ENCODE assay signal across 12 cellular contexts in genomic region chr4:152094851-152095700, GRCh38.
DNase-seq lines count a peak whose midpoint lies in the region; ATAC-seq lines count a peak whose summit lies in the region.
"Had no signal": no experiment of that assay in that cellular context is flagged by ENCODE, and none has a peak within 500 bp of the region (broad histone marks: within the 10 kb centered on the region; RNA-seq: fewer than 3 reads in every experiment).

No MANE protein-coding gene starts in this region.

- H2BK12ac ChIP-seq in neuronal stem cell (ENCODE audit: low read length) = no peak overlapping the region

- H2BK120ac ChIP-seq in neuronal stem cell (ENCODE audit: low read depth, low read length) = no peak overlapping the region

- H2BK5ac ChIP-seq in neuronal stem cell (ENCODE audit: low read length) = no peak overlapping the region

- CTCF ChIA-PET in activated CD4-positive, alpha-beta T cell treated with anti-CD3 and anti-CD28 coated beads, Interleukin-2, amount 10 ng/mL, durations not matched to agents 7 days and 5 days (lab: Charles Lee) = interaction anchor here (1.4 to 1.8 kb wide), 2 partner anchors 11 kb away, joined by 3 to 6 read pairs; no protein-coding TSS in a partner anchor

- H2AFZ ChIP-seq in neuronal stem cell (ENCODE audit: low read length) = no peak overlapping the region

- H3K23ac ChIP-seq in neuronal stem cell (ENCODE audit: low read depth, low read length, poor library complexity) = no peak overlapping the region

- H4K8ac ChIP-seq in neuronal stem cell (ENCODE audit: low read depth, low read length) = no peak overlapping the region

- H3K4ac ChIP-seq in neuronal stem cell (ENCODE audit: low read length) = no peak overlapping the region

- H3K4me2 ChIP-seq in neuronal stem cell (ENCODE audit: insufficient read depth, low read length, poor library complexity, severe bottlenecking) = no peak overlapping the region

- peaks cover 58% of the 10 kb centered on the region for H3K4me1 Mint-ChIP-seq in activated CD4-positive, alpha-beta T cell treated with anti-CD3 and anti-CD28 coated beads, Interleukin-2, amount 10 ng/mL, durations not matched to agents 7 days and 5 days
- H3K4me1 Mint-ChIP-seq in activated T-helper 17 cell treated with anti-CD3 and anti-CD28 coated beads, Interleukin-2, amount 50 U/mL, for 72 hours = peaks cover 39% of the 10 kb centered on the region
- H3K4me1 Mint-ChIP-seq: endodermal cell had no signal

- H3K18ac ChIP-seq in neuronal stem cell (ENCODE audit: low read length) = peak overlapping the region; percentile 41

- H3K9me3 ChIP-seq in neuronal stem cell (replicated peaks in 1 of 2; ENCODE audit: control insufficient read depth in 2 of 2, insufficient read depth in 1 of 2, low read depth in 1 of 2, low read length in 2 of 2) = no peaks in the 10 kb centered on the region
- H3K9me3 ChIP-seq: pancreas had no signal

- ATAC-seq in activated T-helper 17 cell treated with anti-CD3 and anti-CD28 coated beads, Interleukin-2, amount 50 U/mL, for 72 hours (replicated peaks) = peak; percentile 26
- ATAC-seq in GM19328 (IDR thresholded peaks at IDR 0.05; ENCODE audit: unreplicated experiment) (no peak), HG03442 (IDR thresholded peaks at IDR 0.05; ENCODE audit: unreplicated experiment) (no peak), HG02642 (IDR thresholded peaks at IDR 0.05; ENCODE audit: poor library complexity, unreplicated experiment) (no peak)
- ATAC-seq: GM12878 had no signal

- peaks cover 8% of the 10 kb centered on the region for H3K9me3 Mint-ChIP-seq in activated CD4-positive, alpha-beta T cell treated with anti-CD3 and anti-CD28 coated beads, Interleukin-2, amount 10 ng/mL, durations not matched to agents 7 days and 5 days
- no peaks in the 10 kb centered on the region for H3K9me3 Mint-ChIP-seq in activated T-helper 17 cell treated with anti-CD3 and anti-CD28 coated beads, Interleukin-2, amount 50 U/mL, for 72 hours
- H3K9me3 Mint-ChIP-seq: endodermal cell had no signal

- H3K4me3 Mint-ChIP-seq in activated CD4-positive, alpha-beta T cell treated with anti-CD3 and anti-CD28 coated beads, Interleukin-2, amount 10 ng/mL, durations not matched to agents 7 days and 5 days = no peak overlapping the region
- H3K4me3 Mint-ChIP-seq in activated T-helper 17 cell treated with anti-CD3 and anti-CD28 coated beads, Interleukin-2, amount 50 U/mL, for 72 hours = no peak overlapping the region
- H3K4me3 Mint-ChIP-seq: endodermal cell had no signal

- H3K27ac ChIP-seq in neuronal stem cell (replicated peaks; ENCODE audit: low read length) = no peak overlapping the region
- H3K27ac ChIP-seq: pancreas had no signal

- H3K27me3 ChIP-seq in neuronal stem cell (ENCODE audit: control insufficient read depth in 3 of 3, insufficient read depth in 3 of 3, low read depth in 1 of 3, low read length in 3 of 3) = no peaks in the 10 kb centered on the region
- H3K27me3 ChIP-seq: pancreas had no signal

- H2AK5ac ChIP-seq in neuronal stem cell (ENCODE audit: low read depth, low read length) = no peak overlapping the region

- peak overlapping the region; percentile 71 for H3K27ac Mint-ChIP-seq in activated CD4-positive, alpha-beta T cell treated with anti-CD3 and anti-CD28 coated beads, Interleukin-2, amount 10 ng/mL, durations not matched to agents 7 days and 5 days
- H3K27ac Mint-ChIP-seq in activated T-helper 17 cell treated with anti-CD3 and anti-CD28 coated beads, Interleukin-2, amount 50 U/mL, for 72 hours = peak overlapping the region; percentile 75
- H3K27ac Mint-ChIP-seq: endodermal cell had no signal

- H3K14ac ChIP-seq in neuronal stem cell (ENCODE audit: low read length) = no peak overlapping the region

- no peak overlapping the region for H3K4me3 ChIP-seq in neuronal stem cell (ENCODE audit: low read length in 2 of 2)
- H3K4me3 ChIP-seq: GM12878, pancreas had no signal

- H3K79me1 ChIP-seq in neuronal stem cell (ENCODE audit: low read depth, low read length) = no peaks in the 10 kb centered on the region

- no peak overlapping the region for H3K9ac ChIP-seq in neuronal stem cell (ENCODE audit: low read depth, low read length, poor library complexity)

- DNase-seq in activated CD4-positive, alpha-beta T cell treated with anti-CD3 and anti-CD28 coated beads, Interleukin-2, amount 10 ng/mL, durations not matched to agents 7 days and 5 days = no peak
- no peak for DNase-seq in activated CD4-positive, alpha-beta T cell treated with anti-CD3 and anti-CD28 coated beads, Interleukin-2, amount 50 U/mL, for 48 hours
- DNase-seq in NCI-H1417 treated with DMSO at 0.1 percent for 48 hours (lab: John Stamatoyannopoulos, UW) (peak; percentile 8), neuronal stem cell (ENCODE audit: low spot score) (no peak)
- DNase-seq: endodermal cell, NCI-H1048, pancreas had no signal

- no CpG with 5 or more reads among the region's 8 CpGs for WGBS in neuronal stem cell (ENCODE audit: extremely low coverage in 2 of 2, insufficient read length in 2 of 2, insufficient replicate concordance in 1 of 2), 2 donors

- POLR2A ChIA-PET in activated CD4-positive, alpha-beta T cell treated with anti-CD3 and anti-CD28 coated beads, Interleukin-2, amount 10 ng/mL, durations not matched to agents 7 days and 5 days (lab: Charles Lee) = no interaction called here

- no peaks in the 10 kb centered on the region for H3K36me3 ChIP-seq in neuronal stem cell (replicated peaks in 1 of 2; ENCODE audit: control insufficient read depth in 2 of 2, insufficient read depth in 2 of 2, low read length in 2 of 2)
- H3K36me3 ChIP-seq: pancreas had no signal

- H3K36me3 Mint-ChIP-seq in activated CD4-positive, alpha-beta T cell treated with anti-CD3 and anti-CD28 coated beads, Interleukin-2, amount 10 ng/mL, durations not matched to agents 7 days and 5 days (ENCODE audit: low read depth) = peaks cover 17% of the 10 kb centered on the region
- H3K36me3 Mint-ChIP-seq in activated T-helper 17 cell treated with anti-CD3 and anti-CD28 coated beads, Interleukin-2, amount 50 U/mL, for 72 hours (ENCODE audit: low read depth) = no peaks in the 10 kb centered on the region

- H3K4me1 ChIP-seq in neuronal stem cell (ENCODE audit: control insufficient read depth in 2 of 2, insufficient read depth in 1 of 2, low read depth in 1 of 2, low read length in 2 of 2) = no peaks in the 10 kb centered on the region
- H3K4me1 ChIP-seq: pancreas had no signal

- no peaks in the 10 kb centered on the region for H3K27me3 Mint-ChIP-seq in activated CD4-positive, alpha-beta T cell treated with anti-CD3 and anti-CD28 coated beads, Interleukin-2, amount 10 ng/mL, durations not matched to agents 7 days and 5 days
- H3K27me3 Mint-ChIP-seq in activated T-helper 17 cell treated with anti-CD3 and anti-CD28 coated beads, Interleukin-2, amount 50 U/mL, for 72 hours = no peaks in the 10 kb centered on the region

- no peak overlapping the region for H4K91ac ChIP-seq in neuronal stem cell (ENCODE audit: low read depth, low read length, poor library complexity)

- no peak overlapping the region for H2BK15ac ChIP-seq in neuronal stem cell (ENCODE audit: low read length)
